In the genomic region with DNA sequence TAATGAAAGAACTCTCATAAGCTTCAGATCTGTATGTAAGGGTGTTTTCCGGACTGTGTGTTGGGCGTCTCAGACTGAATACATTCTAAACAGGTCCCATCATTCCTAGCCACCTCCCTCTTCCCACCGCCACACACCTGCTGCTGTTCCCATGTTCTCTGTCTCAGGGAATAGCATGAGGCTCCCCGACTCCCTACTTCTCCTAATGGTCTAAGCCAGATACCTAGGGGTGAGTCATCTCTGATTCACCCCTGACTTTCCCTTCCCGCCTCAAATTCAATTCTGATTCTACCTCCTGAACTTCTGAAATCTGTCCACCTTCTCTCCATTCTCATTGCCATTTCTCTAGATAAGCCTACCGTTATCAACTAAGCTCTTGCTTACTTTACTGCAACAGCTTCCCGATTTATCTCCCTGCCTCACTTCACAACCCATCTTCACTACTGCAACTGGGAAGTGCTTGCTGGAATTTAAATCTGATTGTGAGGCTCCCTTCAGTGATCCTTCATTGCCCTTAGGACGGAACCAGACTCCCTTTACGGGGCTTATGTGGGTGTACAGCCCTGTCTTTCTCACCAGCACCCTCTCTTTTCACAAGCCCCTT, we compare ENCODE assay signal across 1 cellular context.
TF ChIP-seq lines count a peak whose summit lies in the region.

No MANE protein-coding gene starts in this region.

TF ChIP-seq in SK-N-SH treated with all-trans-retinoic acid at 6 μM for 48 hours, 23 proteins besides CTCF, POLR2A, EP300 and RAD21 (continued from another document):
- TF ChIP-seq TOX (CRISPR knock-in tag; IDR thresholded peaks at IDR 0.05; ENCODE audit: borderline replicate concordance) (no peak), ZNF565 (CRISPR knock-in tag; conservative IDR thresholded peaks at IDR 0.05; ENCODE audit: low read depth) (no peak), CSDC2 (CRISPR knock-in tag; IDR thresholded peaks at IDR 0.05) (no peak)
